Comparison of ENCODE assay signal across 20 cellular contexts in the genomic region with DNA sequence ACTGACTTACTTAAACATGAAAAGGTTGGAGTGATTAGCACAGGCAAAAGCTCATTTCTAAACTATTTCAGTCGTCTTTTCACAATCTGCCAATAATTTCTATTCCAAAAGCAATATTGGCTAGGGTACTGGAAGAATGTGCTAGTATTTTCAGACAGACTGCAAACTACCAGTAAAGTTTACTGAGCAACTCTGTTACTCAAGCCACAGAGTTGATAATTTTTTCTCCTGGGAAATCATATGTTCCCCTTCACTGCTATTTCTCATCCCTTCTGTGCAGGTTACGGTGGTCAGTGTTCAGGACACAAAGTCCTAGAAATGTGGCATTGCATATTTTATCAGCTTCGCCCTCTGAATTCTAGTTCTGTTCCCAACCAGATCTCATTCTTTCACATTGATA.
A peak's percentile ranks its signal among the peaks of the same experiment; 100 is the strongest.
DNase-seq lines count a peak whose midpoint lies in the region; ATAC-seq and TF ChIP-seq lines count a peak whose summit lies in the region.
"Had no signal": no experiment of that assay in that cellular context is flagged by ENCODE, and none has a peak within 500 bp of the region (broad histone marks: within the 10 kb centered on the region; RNA-seq: fewer than 3 reads in every experiment).

No MANE protein-coding gene starts in this region.

- no peaks in the 10 kb centered on the region for H3K9me3 Mint-ChIP-seq in activated CD8-positive, alpha-beta T cell treated with anti-CD3 and anti-CD28 coated beads for 36 hours

- TF ChIP-seq POLR2A in gastroesophageal sphincter (IDR thresholded peaks at IDR 0.05) (no peak), ovary (IDR thresholded peaks at IDR 0.05) (no peak), tibial nerve (IDR thresholded peaks at IDR 0.05) (no peak)

- POLR2A ChIA-PET in activated CD8-positive, alpha-beta T cell treated with anti-CD3 and anti-CD28 coated beads for 36 hours (lab: Charles Lee): no interaction called here

- 73 to 81% methylated on average over 3 of the region's 3 CpGs for WGBS in gastroesophageal sphincter (ENCODE audit: low coverage in 1 of 2), 2 donors
- WGBS in ovary, 3 donors: 54 to 69% (median 60%) methylated on average over 3 of the region's 3 CpGs
- 49 to 54% methylated on average over 3 of the region's 3 CpGs for WGBS in tibial nerve, 2 donors

- H3K27me3 ChIP-seq in ascending aorta (no peaks in the 10 kb centered on the region), gastroesophageal sphincter (no peaks in the 10 kb centered on the region), ovary (no peaks in the 10 kb centered on the region), tibial nerve (no peaks in the 10 kb centered on the region)
- H3K27me3 ChIP-seq: SJSA1 had no signal

- ATAC-seq in gastroesophageal sphincter (peak; percentile 19), HG03460 (IDR thresholded peaks at IDR 0.05; ENCODE audit: unreplicated experiment) (no peak), HG03521 (IDR thresholded peaks at IDR 0.05; ENCODE audit: unreplicated experiment) (no peak)
- no peak for ATAC-seq in activated CD8-positive, alpha-beta T cell treated with anti-CD3 and anti-CD28 coated beads for 36 hours
- ATAC-seq: PC-3 had no signal

- CTCF ChIA-PET in activated CD8-positive, alpha-beta T cell treated with anti-CD3 and anti-CD28 coated beads for 36 hours (lab: Charles Lee): no interaction called here

- peak overlapping the region in 1 of 2 donors; percentile 25 for H3K4me3 ChIP-seq in ascending aorta
- no peak overlapping the region for H3K4me3 ChIP-seq in gastroesophageal sphincter
- H3K4me3 ChIP-seq in ovary: no peak overlapping the region
- H3K4me3 ChIP-seq in tibial nerve: no peak overlapping the region
- H3K4me3 ChIP-seq: HAP-1, SJSA1 had no signal

- no peak overlapping the region for H3K4me3 Mint-ChIP-seq in activated CD8-positive, alpha-beta T cell treated with anti-CD3 and anti-CD28 coated beads for 36 hours

- DNase-seq in ascending aorta (ENCODE audit: low spot score in 2 of 2): peak in 1 of 2 donors; percentile 69
- DNase-seq in ovary: no peak
- DNase-seq in tibial nerve (ENCODE audit: low spot score in 2 of 2): peak in 1 of 2 donors; percentile 20
- no peak for DNase-seq in activated CD8-positive, alpha-beta T cell treated with anti-CD3 and anti-CD28 coated beads for 36 hours
- DNase-seq: ACHN, C1 segment of cervical spinal cord, DMS79 treated with DMSO at 0.1 percent for 48 hours, MM.1S, NCI-H1092, NCI-H1436 treated with DMSO at 0.1 percent for 48 hours, NCI-H2029, NCI-H345, NCI-H524 treated with DMSO at 0.1 percent for 48 hours, PC-3, RPMI8226 had no signal

- peak overlapping the region; percentile 79 to 89 for H3K27ac ChIP-seq in ascending aorta
- no peak overlapping the region for H3K27ac ChIP-seq in gastroesophageal sphincter
- no peak overlapping the region for H3K27ac ChIP-seq in ovary
- peak overlapping the region in 2 of 4 donors; percentile 68 to 82 for H3K27ac ChIP-seq in tibial nerve
- H3K27ac ChIP-seq: SJSA1 had no signal

- H3K4me1 ChIP-seq in ascending aorta (peaks cover 5 to 24% of the 10 kb centered on the region in 2 donors), gastroesophageal sphincter (peaks cover 0 to 4% (median 0%) of the 10 kb centered on the region in 3 donors), ovary (ENCODE audit: insufficient read depth) (no peaks in the 10 kb centered on the region), tibial nerve (peaks cover 0 to 28% (median 5%) of the 10 kb centered on the region in 4 donors)
- H3K4me1 ChIP-seq: HAP-1 had no signal

- H3K36me3 Mint-ChIP-seq in activated CD8-positive, alpha-beta T cell treated with anti-CD3 and anti-CD28 coated beads for 36 hours (ENCODE audit: low read depth): no peaks in the 10 kb centered on the region

- intact Hi-C loops in ascending aorta (cut with DNase I): loop anchor here (2.0 kb wide), 2 partner anchors 34 to 38 kb away; no protein-coding TSS in a partner anchor
- intact Hi-C loops in ovary (cut with DNase I): no loop called here
- intact Hi-C loops in activated CD8-positive, alpha-beta T cell treated with anti-CD3 and anti-CD28 coated beads for 36 hours (cut with micrococcal nuclease): no loop called here

- H3K27me3 Mint-ChIP-seq in activated CD8-positive, alpha-beta T cell treated with anti-CD3 and anti-CD28 coated beads for 36 hours: peaks cover 12% of the 10 kb centered on the region

- TF ChIP-seq CTCF in ascending aorta (IDR thresholded peaks at IDR 0.05) (no peak), gastroesophageal sphincter (IDR thresholded peaks at IDR 0.05) (no peak), ovary (IDR thresholded peaks at IDR 0.05) (no peak), tibial nerve (IDR thresholded peaks at IDR 0.05) (no peak)
- no peak for TF ChIP-seq CTCF in activated CD8-positive, alpha-beta T cell treated with anti-CD3 and anti-CD28 coated beads for 36 hours (IDR thresholded peaks at IDR 0.05)

- no peaks in the 10 kb centered on the region for H3K9me3 ChIP-seq in ascending aorta
- H3K9me3 ChIP-seq in gastroesophageal sphincter: no peaks in the 10 kb centered on the region
- H3K9me3 ChIP-seq in ovary: no peaks in the 10 kb centered on the region
- H3K9me3 ChIP-seq in tibial nerve: no peaks in the 10 kb centered on the region
- H3K9me3 ChIP-seq: HAP-1, SJSA1 had no signal

- H3K4me1 Mint-ChIP-seq in activated CD8-positive, alpha-beta T cell treated with anti-CD3 and anti-CD28 coated beads for 36 hours (ENCODE audit: low read depth): no peaks in the 10 kb centered on the region

- no peak overlapping the region for H3K27ac Mint-ChIP-seq in activated CD8-positive, alpha-beta T cell treated with anti-CD3 and anti-CD28 coated beads for 36 hours

- TF ChIP-seq EP300 in gastroesophageal sphincter (IDR thresholded peaks at IDR 0.05) (no peak), ovary (IDR thresholded peaks at IDR 0.05) (peak; percentile 31), tibial nerve (IDR thresholded peaks at IDR 0.05) (peak; percentile 30 to 86)

- H3K36me3 ChIP-seq in ascending aorta (no peaks in the 10 kb centered on the region), gastroesophageal sphincter (no peaks in the 10 kb centered on the region), ovary (no peaks in the 10 kb centered on the region), tibial nerve (no peaks in the 10 kb centered on the region)
- H3K36me3 ChIP-seq: HAP-1, SJSA1 had no signal

Comparison
In these comparisons a context has a peak if more than half of its experiments do, and no peak if none do; other contexts are left out.
1. H3K27ac ChIP-seq: peak in ascending aorta (2 of 2); none in gastroesophageal sphincter (0 of 4) and ovary (0 of 2).